Comparison of ENCODE assay signal across 25 cellular contexts in genomic region chr17:80465316-80465974, GRCh38. TPM values are rescaled to one million over a fixed set of nuclear protein-coding genes. Genes with fewer than 3 reads are reported as not detected.
"Had no signal": no experiment of that assay in that cellular context is flagged by ENCODE, and none has a peak within 500 bp of the region (broad histone marks: within the 10 kb centered on the region; RNA-seq: fewer than 3 reads in every experiment).

No MANE protein-coding gene starts in this region.

- DNase-seq: dermis blood vessel endothelial cell; effector memory CD8-positive, alpha-beta T cell; erythroblast; esophagus squamous epithelium; foreskin melanocyte; glutamatergic neuron; heart right ventricle; hippocampal formation; left cardiac atrium; left lung; mesenchymal stem cell; mucosa of descending colon; naive thymus-derived CD4-positive, alpha-beta T cell; nucleus accumbens; stimulated activated CD4-positive, alpha-beta T cell treated with anti-CD3 and anti-CD28 coated beads, Interleukin-2, amount 100 ng/mL, for 24 hours; stimulated activated CD4-positive, alpha-beta T cell treated with anti-CD3 and anti-CD28 coated beads, Interleukin-4, amount 100 ng/mL, for 24 hours; stimulated activated naive CD4-positive, alpha-beta T cell treated with Interleukin-2 at 50 U/mL for 16 hours; stomach; thyroid gland; trophoblast cell had no signal

- ATAC-seq: effector memory CD8-positive, alpha-beta T cell; heart right ventricle; left cardiac atrium; left lung; mucosa of descending colon; naive thymus-derived CD4-positive, alpha-beta T cell; sciatic nerve; stimulated activated effector memory CD8-positive, alpha-beta T cell treated with anti-CD3 and anti-CD28 coated beads, Interleukin-12 subunit alpha, Interleukin-12 subunit beta, amount 100 ng/mL, for 72 hours had no signal

RNA-seq across cellular contexts. Expression of gene NPTX1, which starts 11.0 kb away (rescaled TPM):
- total RNA-seq: heart right ventricle, kidney epithelial cell, left cardiac atrium, right atrium auricular region, subcutaneous adipose tissue had no signal
- polyA plus RNA-seq: naive thymus-derived CD4-positive, alpha-beta T cell had no signal
